8 cellular contexts compared by ENCODE assay signal in the genomic region with DNA sequence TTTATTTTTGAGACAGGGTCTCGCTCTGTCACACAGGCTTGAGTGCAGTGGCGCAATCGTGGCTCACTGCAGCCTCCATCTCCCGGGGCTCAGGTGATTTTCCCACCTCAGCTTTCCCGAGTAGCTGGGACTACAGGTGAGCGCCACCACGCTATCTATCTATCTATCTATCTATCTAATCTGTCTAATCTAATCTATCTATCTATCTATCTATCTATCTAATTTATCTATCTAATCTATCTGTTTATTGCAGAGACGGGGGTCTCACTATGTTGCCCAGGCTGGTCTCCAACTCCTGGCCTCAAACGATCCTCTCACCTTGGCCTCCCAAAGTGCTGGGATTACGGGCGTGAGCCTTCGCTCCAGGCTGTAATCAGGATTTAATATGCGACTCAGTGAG. TPM values are rescaled to one million over a fixed set of nuclear protein-coding genes. Genes with fewer than 3 reads are reported as not detected.
DNase-seq lines count a peak whose midpoint lies in the region; ATAC-seq and TF ChIP-seq lines count a peak whose summit lies in the region.

No MANE protein-coding gene starts in this region.

- H3K4me3 Mint-ChIP-seq in activated CD4-positive, alpha-beta memory T cell treated with anti-CD3 and anti-CD28 coated beads, Interleukin-2, amount 10 ng/mL, durations not matched to agents 7 days and 5 days = peak overlapping the region; percentile 98

- H3K27ac ChIP-seq in iPS DF 6.9 (ENCODE audit: low read length) (no peak overlapping the region), smooth muscle cell (ENCODE audit: low read depth) (no peak overlapping the region)

- peaks cover 13% of the 10 kb centered on the region for H3K9me3 ChIP-seq in HAP-1
- H3K9me3 ChIP-seq in iPS DF 6.9 (ENCODE audit: control insufficient read depth, insufficient read depth, low read length) = peaks cover 1% of the 10 kb centered on the region; the same call in 1 of the 2 replicates
- peaks cover 6% of the 10 kb centered on the region for H3K9me3 ChIP-seq in smooth muscle cell (replicated peaks; ENCODE audit: low read depth)

- H3K4me1 Mint-ChIP-seq in activated CD4-positive, alpha-beta memory T cell treated with anti-CD3 and anti-CD28 coated beads, Interleukin-2, amount 10 ng/mL, durations not matched to agents 7 days and 5 days = peaks cover 21% of the 10 kb centered on the region

- no peaks in the 10 kb centered on the region; the same call in 1 of the 2 replicates for H3K36me3 ChIP-seq in HAP-1 (replicated peaks)
- H3K36me3 ChIP-seq in iPS DF 6.9 (ENCODE audit: control insufficient read depth, insufficient read depth, low read length) = no peaks in the 10 kb centered on the region; the same call in 1 of the 2 replicates
- H3K36me3 ChIP-seq in smooth muscle cell (ENCODE audit: low read depth) = peaks cover 26% of the 10 kb centered on the region

- TF ChIP-seq CTCF in smooth muscle cell (IDR thresholded peaks at IDR 0.05; ENCODE audit: borderline replicate concordance, insufficient read depth, poor library complexity, severe bottlenecking) = no peak

- H3K79me2 ChIP-seq in smooth muscle cell (ENCODE audit: low read depth) = peaks cover 14% of the 10 kb centered on the region

- no peaks in the 10 kb centered on the region for H3K4me1 ChIP-seq in HAP-1
- no peaks in the 10 kb centered on the region for H3K4me1 ChIP-seq in iPS DF 6.9 (ENCODE audit: control insufficient read depth, insufficient read depth, low read length)
- peaks cover 4% of the 10 kb centered on the region for H3K4me1 ChIP-seq in smooth muscle cell (ENCODE audit: low read depth)

- DNase-seq in HAP-1 (ENCODE audit: low spot score in 2 of 2) (no peak), iPS DF 6.9 (ENCODE audit: low read depth, low spot score) (no peak), smooth muscle cell (lab: John Stamatoyannopoulos, UW; ENCODE audit: unreplicated experiment) (no peak), EL (no peak)
- DNase-seq in activated CD4-positive, alpha-beta memory T cell treated with anti-CD3 and anti-CD28 coated beads, Interleukin-2, amount 10 ng/mL, durations not matched to agents 7 days and 5 days = no peak

- CTCF ChIA-PET in activated CD4-positive, alpha-beta memory T cell treated with anti-CD3 and anti-CD28 coated beads, Interleukin-2, amount 10 ng/mL, durations not matched to agents 7 days and 5 days (lab: Charles Lee) = no interaction called here

- POLR2A ChIA-PET in activated CD4-positive, alpha-beta memory T cell treated with anti-CD3 and anti-CD28 coated beads, Interleukin-2, amount 10 ng/mL, durations not matched to agents 7 days and 5 days (lab: Charles Lee) = no interaction called here

- in situ Hi-C loops in HAP-1 (cut with MboI; ENCODE audit: low sequenced_read_pairs) = no loop called here

- H4K20me1 ChIP-seq in smooth muscle cell (ENCODE audit: low read depth) = no peaks in the 10 kb centered on the region

- H3K27me3 ChIP-seq in HAP-1 (ENCODE audit: low read depth) = no peaks in the 10 kb centered on the region
- no peaks in the 10 kb centered on the region for H3K27me3 ChIP-seq in iPS DF 6.9 (ENCODE audit: control insufficient read depth, insufficient read depth, low read length)
- no peaks in the 10 kb centered on the region for H3K27me3 ChIP-seq in smooth muscle cell (ENCODE audit: low read depth)

- H3K27me3 Mint-ChIP-seq in activated CD4-positive, alpha-beta memory T cell treated with anti-CD3 and anti-CD28 coated beads, Interleukin-2, amount 10 ng/mL, durations not matched to agents 7 days and 5 days = no peaks in the 10 kb centered on the region

- H3K9me3 Mint-ChIP-seq in activated CD4-positive, alpha-beta memory T cell treated with anti-CD3 and anti-CD28 coated beads, Interleukin-2, amount 10 ng/mL, durations not matched to agents 7 days and 5 days = peaks cover 57% of the 10 kb centered on the region

- peak overlapping the region; percentile 86 for H3K27ac Mint-ChIP-seq in activated CD4-positive, alpha-beta memory T cell treated with anti-CD3 and anti-CD28 coated beads, Interleukin-2, amount 10 ng/mL, durations not matched to agents 7 days and 5 days

- no CpG with 5 or more reads among the region's 13 CpGs for WGBS in iPS DF 6.9 (ENCODE audit: insufficient coverage, insufficient read length)
- WGBS in smooth muscle cell (ENCODE audit: low lambda C conversion rate) = 42% methylated on average over 13 of the region's 13 CpGs

- H3F3A ChIP-seq in smooth muscle cell (ENCODE audit: low read depth) = no peaks in the 10 kb centered on the region

- ATAC-seq in GM19455 (IDR thresholded peaks at IDR 0.05; ENCODE audit: unreplicated experiment) (no peak), HG02763 (IDR thresholded peaks at IDR 0.05; ENCODE audit: unreplicated experiment) (no peak), GM21723 (IDR thresholded peaks at IDR 0.05; ENCODE audit: unreplicated experiment) (no peak)

- peaks cover 74% of the 10 kb centered on the region for H3K36me3 Mint-ChIP-seq in activated CD4-positive, alpha-beta memory T cell treated with anti-CD3 and anti-CD28 coated beads, Interleukin-2, amount 10 ng/mL, durations not matched to agents 7 days and 5 days (ENCODE audit: low read depth)

- H2AFZ ChIP-seq in smooth muscle cell (ENCODE audit: low read depth) = peak overlapping the region; percentile 96

- H3K9ac ChIP-seq in smooth muscle cell (ENCODE audit: low read depth) = peak overlapping the region; percentile 63

- H3K4me3 ChIP-seq in HAP-1 (peak overlapping the region; percentile 64), iPS DF 6.9 (ENCODE audit: low read length) (peak overlapping the region; percentile 75), smooth muscle cell (peak overlapping the region; percentile 77)

- H3K4me2 ChIP-seq in smooth muscle cell = peak overlapping the region; percentile 88

RNA-seq across cellular contexts. Expression of gene ZNF613, which starts 0.6 kb away (rescaled TPM):
- total RNA-seq in activated CD4-positive, alpha-beta memory T cell treated with anti-CD3 and anti-CD28 coated beads, Interleukin-2, amount 10 ng/mL, durations not matched to agents 7 days and 5 days = 1 to 10 TPM; 7.7 to 8.1 TPM
- total RNA-seq in smooth muscle cell = 3.9 and 6.3 TPM in 2 replicates
- 3.5 and 3.8 TPM in 2 replicates for polyA plus RNA-seq in smooth muscle cell

RNA-seq across cellular contexts. Expression of gene ZNF649, which starts 23.0 kb away (rescaled TPM):
- total RNA-seq in activated CD4-positive, alpha-beta memory T cell treated with anti-CD3 and anti-CD28 coated beads, Interleukin-2, amount 10 ng/mL, durations not matched to agents 7 days and 5 days = 1 to 10 TPM; 8.1 to 9.6 TPM
- total RNA-seq in smooth muscle cell = 6.1 and 8.7 TPM in 2 replicates
- 3.2 and 4.1 TPM in 2 replicates for polyA plus RNA-seq in smooth muscle cell

RNA-seq across cellular contexts. Expression of gene ZNF577, which starts 40.1 kb away (rescaled TPM):
- total RNA-seq in activated CD4-positive, alpha-beta memory T cell treated with anti-CD3 and anti-CD28 coated beads, Interleukin-2, amount 10 ng/mL, durations not matched to agents 7 days and 5 days = 1 to 10 TPM; 5.3 to 6.1 TPM
- total RNA-seq in smooth muscle cell = 5.8 and 20.3 TPM in 2 replicates
- 4.8 and 6.5 TPM in 2 replicates for polyA plus RNA-seq in smooth muscle cell

RNA-seq across cellular contexts. Expression of gene ZNF350, which starts 58.8 kb away (rescaled TPM):
- 10 to 100 TPM; 14.0 to 15.9 TPM for total RNA-seq in activated CD4-positive, alpha-beta memory T cell treated with anti-CD3 and anti-CD28 coated beads, Interleukin-2, amount 10 ng/mL, durations not matched to agents 7 days and 5 days
- total RNA-seq in smooth muscle cell = 3.9 and 5.2 TPM in 2 replicates
- polyA plus RNA-seq in smooth muscle cell = 3.0 and 3.4 TPM in 2 replicates
